8 cellular contexts compared by ENCODE assay signal in genomic region chr12:6867407-6868210, GRCh38. TPM values are rescaled to one million over a fixed set of nuclear protein-coding genes. Genes with fewer than 3 reads are reported as not detected.
A peak's percentile ranks its signal among the peaks of the same experiment; 100 is the strongest.
DNase-seq lines count a peak whose midpoint lies in the region; ATAC-seq and TF ChIP-seq lines count a peak whose summit lies in the region.

Gene TPI1 (plus strand): TSS chr12:6867531. CDS start chr12:6867567, 36 bp downstream.

- H3K9me3 ChIP-seq in lung (ENCODE audit: control insufficient read depth in 2 of 2, insufficient read depth in 1 of 2, low read length in 1 of 2), result no peaks in the 10 kb centered on the region

- peak; percentile 95 for DNase-seq in AG08396 (ENCODE audit: low spot score)
- peak; percentile 90 for DNase-seq in NCI-H69 (lab: John Stamatoyannopoulos, UW)
- DNase-seq in activated CD8-positive, alpha-beta T cell treated with anti-CD3 and anti-CD28 coated beads, Interleukin-2, amount 10 ng/mL, durations not matched to agents 7 days and 5 days, result peak; percentile 85
- peak; percentile 65 for DNase-seq in effector CD4-positive, alpha-beta T cell
- DNase-seq in lung (ENCODE audit: low spot score), result peak; percentile 85
- DNase-seq in stimulated activated CD4-positive, alpha-beta T cell treated with anti-CD3 and anti-CD28 coated beads, TNF-alpha, amount 100 ng/mL, for 24 hours (ENCODE audit: low read depth in 3 of 3), result peak in 2 of 3 experiments; percentile 73 to 79

- peak; percentile 66 for ATAC-seq in GM18909 (IDR thresholded peaks at IDR 0.05; ENCODE audit: poor library complexity, unreplicated experiment)
- peak; percentile 47 for ATAC-seq in HG03139 (IDR thresholded peaks at IDR 0.05; ENCODE audit: unreplicated experiment)
- ATAC-seq in activated CD8-positive, alpha-beta T cell treated with anti-CD3 and anti-CD28 coated beads, Interleukin-2, amount 10 ng/mL, durations not matched to agents 7 days and 5 days, result peak; percentile 70
- ATAC-seq in lung (ENCODE audit: insufficient read depth, low FRiP score), result peak; percentile 86

- H3K27me3 Mint-ChIP-seq in activated CD8-positive, alpha-beta T cell treated with anti-CD3 and anti-CD28 coated beads, Interleukin-2, amount 10 ng/mL, durations not matched to agents 7 days and 5 days (ENCODE audit: low read depth), result no peaks in the 10 kb centered on the region

- peaks cover 58% of the 10 kb centered on the region for H3K4me1 Mint-ChIP-seq in activated CD8-positive, alpha-beta T cell treated with anti-CD3 and anti-CD28 coated beads, Interleukin-2, amount 10 ng/mL, durations not matched to agents 7 days and 5 days (ENCODE audit: low read depth)

- 0 to 1% methylated on average over 69 to 87 of the region's 87 CpGs for WGBS in lung, 2 donors

- H3K4me3 ChIP-seq in lung, result peak within 1 kb of the TSS; percentile 92

- no peaks in the 10 kb centered on the region for H3K27me3 ChIP-seq in lung (ENCODE audit: control insufficient read depth, insufficient read depth)

- POLR2A ChIA-PET in activated CD8-positive, alpha-beta T cell treated with anti-CD3 and anti-CD28 coated beads, Interleukin-2, amount 10 ng/mL, durations not matched to agents 7 days and 5 days (lab: Charles Lee), result interaction anchor here (0.7 to 6.8 kb wide), 18 partner anchors 14 to 255 kb away, joined by 3 to 93 read pairs (median 4); partner anchors contain the start of genes C12orf57, CDCA3, PTPN6 and RNU7-1

- H3K4me1 ChIP-seq in lung (ENCODE audit: control insufficient read depth in 2 of 2, insufficient read depth in 2 of 2, low read length in 2 of 2), result peaks cover 0 to 18% of the 10 kb centered on the region in 2 donors

- peak within 1 kb of the TSS; percentile 98 for H3K4me3 Mint-ChIP-seq in activated CD8-positive, alpha-beta T cell treated with anti-CD3 and anti-CD28 coated beads, Interleukin-2, amount 10 ng/mL, durations not matched to agents 7 days and 5 days

- peak within 1 kb of the TSS; percentile 96 for H3K27ac Mint-ChIP-seq in activated CD8-positive, alpha-beta T cell treated with anti-CD3 and anti-CD28 coated beads, Interleukin-2, amount 10 ng/mL, durations not matched to agents 7 days and 5 days

- H3K36me3 Mint-ChIP-seq in activated CD8-positive, alpha-beta T cell treated with anti-CD3 and anti-CD28 coated beads, Interleukin-2, amount 10 ng/mL, durations not matched to agents 7 days and 5 days (ENCODE audit: low read depth), result peaks cover 77% of the 10 kb centered on the region

- no peaks in the 10 kb centered on the region for H3K9me3 Mint-ChIP-seq in activated CD8-positive, alpha-beta T cell treated with anti-CD3 and anti-CD28 coated beads, Interleukin-2, amount 10 ng/mL, durations not matched to agents 7 days and 5 days (ENCODE audit: insufficient read depth)

- peak within 1 kb of the TSS; percentile 96 to 99 for H3K27ac ChIP-seq in lung (ENCODE audit: low read depth in 1 of 2, low read length in 1 of 2)

- H3K36me3 ChIP-seq in lung (ENCODE audit: control insufficient read depth in 2 of 2, insufficient read depth in 2 of 2, low read length in 2 of 2), result peaks cover 3 to 31% of the 10 kb centered on the region in 2 donors

- CTCF ChIA-PET in activated CD8-positive, alpha-beta T cell treated with anti-CD3 and anti-CD28 coated beads, Interleukin-2, amount 10 ng/mL, durations not matched to agents 7 days and 5 days (lab: Charles Lee), result interaction anchor here (0.6 to 4.4 kb wide), 11 partner anchors 15 to 870 kb away, joined by 3 to 31 read pairs (median 9); partner anchors contain the start of genes CDCA3, COPS7A, PTPN6 and USP5

- no peak for TF ChIP-seq CTCF in lung (IDR thresholded peaks at IDR 0.05; ENCODE audit: control extremely low read depth, extremely low read depth)

RNA-seq across cellular contexts. Expression of gene TPI1, which starts in this region (rescaled TPM):
- 1,000 to 10,000 TPM; 1,505 to 1,545 TPM for total RNA-seq in activated CD8-positive, alpha-beta T cell treated with anti-CD3 and anti-CD28 coated beads, Interleukin-2, amount 10 ng/mL, durations not matched to agents 7 days and 5 days
- total RNA-seq in lung, result 100 to 1,000 TPM; 256 to 507 TPM
- 1,000 to 10,000 TPM in 1 of 2 donors, 100 to 1,000 TPM in 1; 362 to 1,097 TPM for polyA plus RNA-seq in lung

Comparison
In these comparisons a context has a peak if more than half of its experiments do, and no peak if none do; other contexts are left out.
1. Peak in every context shown above with its lines: DNase-seq, ATAC-seq, H3K4me3 ChIP-seq and H3K27ac ChIP-seq.